In the genomic region with DNA sequence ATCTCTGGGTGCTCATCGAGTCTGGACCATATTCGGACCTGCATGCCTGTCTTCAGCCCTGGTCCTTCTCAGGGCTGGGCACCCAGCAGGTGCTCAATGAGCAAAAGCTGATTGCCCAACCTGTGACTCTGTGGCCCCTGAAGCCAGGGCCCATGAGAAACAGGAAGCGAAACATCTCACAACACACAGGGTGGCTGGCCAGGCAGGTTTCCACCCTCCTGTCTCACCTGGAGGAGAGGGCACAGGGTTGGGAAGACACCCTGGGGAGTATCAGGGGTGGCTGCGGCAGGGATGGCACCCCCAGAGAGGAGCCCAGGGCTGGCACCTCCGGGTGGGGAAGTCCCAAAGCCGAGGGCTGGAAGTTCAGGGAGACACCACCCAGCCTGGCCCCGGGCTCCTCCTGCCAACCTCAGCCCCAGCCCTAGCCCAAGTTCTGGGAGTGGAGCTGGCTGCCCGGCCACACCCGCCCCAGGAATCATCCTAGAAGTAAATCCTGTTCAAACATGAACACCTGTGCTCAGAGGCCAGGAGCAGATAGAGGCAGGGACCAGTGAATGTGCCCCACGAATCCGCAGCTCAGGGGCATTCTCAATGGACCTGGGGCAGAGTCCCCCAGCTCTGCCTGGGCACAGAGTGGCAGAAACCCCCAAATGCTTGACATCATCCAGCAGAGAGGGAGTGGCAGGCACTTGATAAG, we compare ENCODE assay signal across 1 cellular context.
TF ChIP-seq lines count a peak whose summit lies in the region.

No MANE protein-coding gene starts in this region.

TF ChIP-seq in K562, 482 proteins besides CTCF, POLR2A, EP300 and RAD21:
- TF ChIP-seq RBM22 (IDR thresholded peaks at IDR 0.05; ENCODE audit: low read depth, low read length, poor library complexity, severe bottlenecking): no peak
- TF ChIP-seq BRCA1 (IDR thresholded peaks at IDR 0.05): no peak
- 0 out of 2 replicates have a peak, but pooled peaks have one; percentile 13 for TF ChIP-seq BRCA1 (CRISPR knock-in tag; IDR thresholded peaks at IDR 0.05)
